ENCODE assay signal across 8 cellular contexts in the genomic region with DNA sequence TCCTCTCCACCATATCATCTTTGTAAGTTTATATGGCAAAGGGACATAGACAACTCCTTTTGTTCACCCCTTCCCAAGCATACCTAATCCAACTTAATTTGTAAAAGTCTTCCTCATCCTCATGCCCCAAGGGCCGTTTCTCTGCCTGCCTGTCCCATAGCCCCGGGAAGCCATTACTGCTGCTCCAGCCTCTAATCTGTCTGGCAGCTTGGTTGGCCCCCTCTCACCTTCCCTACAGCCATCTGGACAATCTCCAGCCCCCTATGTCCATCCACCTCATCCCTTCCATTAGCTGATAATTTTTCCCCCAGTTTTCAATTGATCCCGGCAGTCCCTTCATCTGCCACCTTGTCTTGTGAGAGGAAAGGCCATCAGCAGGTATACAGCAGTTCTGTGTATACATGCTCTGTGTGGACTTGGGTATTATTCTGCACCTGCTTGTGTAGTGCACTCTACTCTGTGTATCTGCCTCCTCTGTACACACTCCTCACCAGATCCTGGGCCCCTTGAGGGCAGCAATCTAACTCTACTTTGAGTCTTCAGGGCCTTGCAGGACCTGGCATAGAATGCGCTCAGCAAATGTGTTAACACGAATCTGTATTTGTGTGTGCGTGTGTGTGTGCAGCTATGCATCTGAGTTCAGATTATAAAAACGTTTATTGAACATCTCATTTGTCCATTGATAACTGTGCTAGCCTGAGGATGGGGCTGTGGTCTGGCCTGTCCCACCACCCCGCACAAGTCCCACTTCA. TPM values are rescaled to one million over a fixed set of nuclear protein-coding genes. Genes with fewer than 3 reads are reported as not detected.
A peak's percentile ranks its signal among the peaks of the same experiment; 100 is the strongest.
DNase-seq lines count a peak whose midpoint lies in the region; ATAC-seq lines count a peak whose summit lies in the region.

No MANE protein-coding gene starts in this region.

- peaks cover 72% of the 10 kb centered on the region for H3K4me1 Mint-ChIP-seq in activated CD4-positive, alpha-beta T cell treated with anti-CD3 and anti-CD28 coated beads, Interleukin-2, amount 10 ng/mL, durations not matched to agents 7 days and 5 days
- H3K4me1 Mint-ChIP-seq in central memory CD8-positive, alpha-beta T cell: peaks cover 62% of the 10 kb centered on the region

- H3K27me3 Mint-ChIP-seq in activated CD4-positive, alpha-beta T cell treated with anti-CD3 and anti-CD28 coated beads, Interleukin-2, amount 10 ng/mL, durations not matched to agents 7 days and 5 days: no peaks in the 10 kb centered on the region
- no peaks in the 10 kb centered on the region for H3K27me3 Mint-ChIP-seq in central memory CD8-positive, alpha-beta T cell

- H3K9me3 Mint-ChIP-seq in activated CD4-positive, alpha-beta T cell treated with anti-CD3 and anti-CD28 coated beads, Interleukin-2, amount 10 ng/mL, durations not matched to agents 7 days and 5 days: peaks cover 4% of the 10 kb centered on the region
- no peaks in the 10 kb centered on the region for H3K9me3 Mint-ChIP-seq in central memory CD8-positive, alpha-beta T cell

- H3K27me3 ChIP-seq in mucosa of stomach (ENCODE audit: control insufficient read depth, insufficient read depth, low read length): no peaks in the 10 kb centered on the region

- no peaks in the 10 kb centered on the region for H3K36me3 ChIP-seq in mucosa of stomach (ENCODE audit: control insufficient read depth, insufficient read depth, low read length)

- no peak overlapping the region for H3K4me3 ChIP-seq in mucosa of stomach (ENCODE audit: low read length)

- H3K27ac Mint-ChIP-seq in activated CD4-positive, alpha-beta T cell treated with anti-CD3 and anti-CD28 coated beads, Interleukin-2, amount 10 ng/mL, durations not matched to agents 7 days and 5 days: peak overlapping the region; percentile 99
- H3K27ac Mint-ChIP-seq in central memory CD8-positive, alpha-beta T cell (ENCODE audit: low read depth): peak overlapping the region; percentile 99

- peak overlapping the region; percentile 69 for H3K4me3 Mint-ChIP-seq in activated CD4-positive, alpha-beta T cell treated with anti-CD3 and anti-CD28 coated beads, Interleukin-2, amount 10 ng/mL, durations not matched to agents 7 days and 5 days
- peak overlapping the region; percentile 72 for H3K4me3 Mint-ChIP-seq in central memory CD8-positive, alpha-beta T cell

- H3K4me1 ChIP-seq in mucosa of stomach (ENCODE audit: control insufficient read depth, insufficient read depth, low read length): peaks cover 57% of the 10 kb centered on the region

- peak; percentile 53 for DNase-seq in activated CD4-positive, alpha-beta T cell treated with anti-CD3 and anti-CD28 coated beads, Interleukin-2, amount 10 ng/mL, durations not matched to agents 7 days and 5 days
- no peak for DNase-seq in activated CD4-positive, alpha-beta T cell treated with anti-CD3 and anti-CD28 coated beads for 4 hours
- DNase-seq in NCI-H82 (lab: John Stamatoyannopoulos, UW) (peak; percentile 74), posterior cingulate gyrus (no peak), islet precursor cell (no peak)
- DNase-seq in central memory CD8-positive, alpha-beta T cell (ENCODE audit: low spot score in 2 of 2): no peak

- CTCF ChIA-PET in activated CD4-positive, alpha-beta T cell treated with anti-CD3 and anti-CD28 coated beads, Interleukin-2, amount 10 ng/mL, durations not matched to agents 7 days and 5 days (lab: Charles Lee): interaction anchor here (0.6 to 5.3 kb wide), 11 partner anchors 9 to 171 kb away, joined by 3 to 33 read pairs (median 4); no protein-coding TSS in a partner anchor

- peak overlapping the region; percentile 65 for H3K9ac ChIP-seq in mucosa of stomach (ENCODE audit: low read length)

- intact Hi-C loops in posterior cingulate gyrus (cut with DNase I): no loop called here

- no peaks in the 10 kb centered on the region for H3K9me3 ChIP-seq in mucosa of stomach (ENCODE audit: control insufficient read depth, low read length)

- POLR2A ChIA-PET in activated CD4-positive, alpha-beta T cell treated with anti-CD3 and anti-CD28 coated beads, Interleukin-2, amount 10 ng/mL, durations not matched to agents 7 days and 5 days (lab: Charles Lee): interaction anchor here (0.6 to 0.9 kb wide), 3 partner anchors 12 to 32 kb away, joined by 3 read pairs; no protein-coding TSS in a partner anchor

- no peak for ATAC-seq in central memory CD8-positive, alpha-beta T cell (replicated peaks; ENCODE audit: extremely low read depth, poor library complexity, severe bottlenecking)
- no peak for ATAC-seq in HG02885 (IDR thresholded peaks at IDR 0.05; ENCODE audit: poor library complexity, unreplicated experiment)

- peaks cover 16% of the 10 kb centered on the region for H3K36me3 Mint-ChIP-seq in activated CD4-positive, alpha-beta T cell treated with anti-CD3 and anti-CD28 coated beads, Interleukin-2, amount 10 ng/mL, durations not matched to agents 7 days and 5 days (ENCODE audit: low read depth)
- H3K36me3 Mint-ChIP-seq in central memory CD8-positive, alpha-beta T cell (ENCODE audit: insufficient read depth): peaks cover 27% of the 10 kb centered on the region

RNA-seq across cellular contexts. Expression of a gene that starts 3.7 kb away (rescaled TPM):
- total RNA-seq in activated CD4-positive, alpha-beta T cell treated with anti-CD3 and anti-CD28 coated beads, Interleukin-2, amount 10 ng/mL, durations not matched to agents 7 days and 5 days: 10 to 100 TPM; 34.0 to 39.4 TPM

Comparison
In these comparisons a context has a peak if more than half of its experiments do, and no peak if none do; other contexts are left out.
1. DNase-seq: peak in activated CD4-positive, alpha-beta T cell treated with anti-CD3 and anti-CD28 coated beads, Interleukin-2, amount 10 ng/mL, durations not matched to agents 7 days and 5 days (single experiment) and NCI-H82 (single experiment); none in activated CD4-positive, alpha-beta T cell treated with anti-CD3 and anti-CD28 coated beads for 4 hours (0 of 2), central memory CD8-positive, alpha-beta T cell (0 of 2), posterior cingulate gyrus (0 of 10) and islet precursor cell (single experiment).